In genomic region chr9:129038109-129038852, GRCh38 we compare ENCODE assay signal across 8 cellular contexts. TPM values are rescaled to one million over a fixed set of nuclear protein-coding genes. Genes with fewer than 3 reads are reported as not detected.
A peak's percentile ranks its signal among the peaks of the same experiment; 100 is the strongest.
DNase-seq lines count a peak whose midpoint lies in the region; ATAC-seq and TF ChIP-seq lines count a peak whose summit lies in the region.
"Had no signal": no experiment of that assay in that cellular context is flagged by ENCODE, and none has a peak within 500 bp of the region (broad histone marks: within the 10 kb centered on the region; RNA-seq: fewer than 3 reads in every experiment).

No MANE protein-coding gene starts in this region.

- no peak overlapping the region for H3K4me3 ChIP-seq in hepatocyte

- no peak overlapping the region for H2AFZ ChIP-seq in hepatocyte

- no peaks in the 10 kb centered on the region for H3K9me3 ChIP-seq in hepatocyte (ENCODE audit: low read depth)

- H3K36me3 Mint-ChIP-seq in IgD-negative memory B cell = peaks cover 5% of the 10 kb centered on the region
- peaks cover 6% of the 10 kb centered on the region for H3K36me3 Mint-ChIP-seq in activated naive CD8-positive, alpha-beta T cell treated with anti-CD3 and anti-CD28 coated beads, Interleukin-2, amount 10 ng/mL, durations not matched to agents 7 days and 5 days

- no peak overlapping the region for H3K27ac Mint-ChIP-seq in IgD-negative memory B cell
- peak overlapping the region; percentile 30 for H3K27ac Mint-ChIP-seq in activated naive CD8-positive, alpha-beta T cell treated with anti-CD3 and anti-CD28 coated beads, Interleukin-2, amount 10 ng/mL, durations not matched to agents 7 days and 5 days
- H3K27ac Mint-ChIP-seq in stimulated activated naive CD8-positive, alpha-beta T cell treated with anti-CD3 and anti-CD28 coated beads, Interleukin-15, amount 100 ng/mL, for 72 hours = peak overlapping the region in 1 of 2 donors; percentile 55

- H3K4me1 ChIP-seq in hepatocyte (ENCODE audit: insufficient read depth) = peaks cover 16% of the 10 kb centered on the region

- no peak for DNase-seq in activated naive CD8-positive, alpha-beta T cell treated with anti-CD3 and anti-CD28 coated beads, Interleukin-2, amount 10 ng/mL, durations not matched to agents 7 days and 5 days
- DNase-seq in hepatocyte (ENCODE audit: low spot score) (no peak), globus pallidus (ENCODE audit: low spot score) (no peak)
- DNase-seq in stimulated activated naive CD8-positive, alpha-beta T cell treated with anti-CD3 and anti-CD28 coated beads, Interleukin-15, amount 100 ng/mL, for 72 hours = no peak
- no peak for DNase-seq in activated CD8-positive, alpha-beta memory T cell treated with anti-CD3 and anti-CD28 coated beads, Interleukin-2, amount 50 U/mL, for 48 hours
- DNase-seq: NCI-H526 treated with DMSO at 0.1 percent for 48 hours had no signal

- H3K9me3 Mint-ChIP-seq in IgD-negative memory B cell = no peaks in the 10 kb centered on the region
- H3K9me3 Mint-ChIP-seq in activated naive CD8-positive, alpha-beta T cell treated with anti-CD3 and anti-CD28 coated beads, Interleukin-2, amount 10 ng/mL, durations not matched to agents 7 days and 5 days = no peaks in the 10 kb centered on the region
- H3K9me3 Mint-ChIP-seq in stimulated activated naive CD8-positive, alpha-beta T cell treated with anti-CD3 and anti-CD28 coated beads, Interleukin-15, amount 100 ng/mL, for 72 hours = no peaks in the 10 kb centered on the region

- peak overlapping the region; percentile 66 to 97 (median 94) for H3K4me3 Mint-ChIP-seq in IgD-negative memory B cell
- H3K4me3 Mint-ChIP-seq in activated naive CD8-positive, alpha-beta T cell treated with anti-CD3 and anti-CD28 coated beads, Interleukin-2, amount 10 ng/mL, durations not matched to agents 7 days and 5 days = peak overlapping the region; percentile 95
- H3K4me3 Mint-ChIP-seq in stimulated activated naive CD8-positive, alpha-beta T cell treated with anti-CD3 and anti-CD28 coated beads, Interleukin-15, amount 100 ng/mL, for 72 hours = peak overlapping the region; percentile 86 to 92

- POLR2A ChIA-PET in activated naive CD8-positive, alpha-beta T cell treated with anti-CD3 and anti-CD28 coated beads, Interleukin-2, amount 10 ng/mL, durations not matched to agents 7 days and 5 days (lab: Charles Lee) = interaction anchor here (1.1 kb wide), 2 partner anchors 10 to 30 kb away, joined by 3 to 5 read pairs; partner anchors contain the start of gene SH3GLB2

- ATAC-seq in activated naive CD8-positive, alpha-beta T cell treated with anti-CD3 and anti-CD28 coated beads, Interleukin-2, amount 10 ng/mL, durations not matched to agents 7 days and 5 days (ENCODE audit: low read depth) = no peak
- ATAC-seq in stimulated activated naive CD8-positive, alpha-beta T cell treated with anti-CD3 and anti-CD28 coated beads, Interleukin-15, amount 100 ng/mL, for 72 hours = no peak
- ATAC-seq in HG03039 (IDR thresholded peaks at IDR 0.05; ENCODE audit: unreplicated experiment) = no peak

- peak overlapping the region; percentile 97 for H3K4me2 ChIP-seq in hepatocyte

- no peaks in the 10 kb centered on the region for H3K27me3 Mint-ChIP-seq in IgD-negative memory B cell
- H3K27me3 Mint-ChIP-seq in activated naive CD8-positive, alpha-beta T cell treated with anti-CD3 and anti-CD28 coated beads, Interleukin-2, amount 10 ng/mL, durations not matched to agents 7 days and 5 days = no peaks in the 10 kb centered on the region
- H3K27me3 Mint-ChIP-seq in stimulated activated naive CD8-positive, alpha-beta T cell treated with anti-CD3 and anti-CD28 coated beads, Interleukin-15, amount 100 ng/mL, for 72 hours = no peaks in the 10 kb centered on the region

- H3K4me1 Mint-ChIP-seq in IgD-negative memory B cell = peaks cover 11 to 22% (median 19%) of the 10 kb centered on the region in 3 donors
- peaks cover 17% of the 10 kb centered on the region for H3K4me1 Mint-ChIP-seq in activated naive CD8-positive, alpha-beta T cell treated with anti-CD3 and anti-CD28 coated beads, Interleukin-2, amount 10 ng/mL, durations not matched to agents 7 days and 5 days
- H3K4me1 Mint-ChIP-seq in stimulated activated naive CD8-positive, alpha-beta T cell treated with anti-CD3 and anti-CD28 coated beads, Interleukin-15, amount 100 ng/mL, for 72 hours = peaks cover 37% of the 10 kb centered on the region

- H3K27me3 ChIP-seq in hepatocyte = no peaks in the 10 kb centered on the region

- no peak for TF ChIP-seq CTCF in hepatocyte (IDR thresholded peaks at IDR 0.05; ENCODE audit: poor library complexity)

- peaks cover 39% of the 10 kb centered on the region for H3K79me2 ChIP-seq in hepatocyte

- H3K27ac ChIP-seq in hepatocyte = no peak overlapping the region

- no peaks in the 10 kb centered on the region for H3K36me3 ChIP-seq in hepatocyte (replicated peaks; ENCODE audit: insufficient read depth, low read depth)

- WGBS in hepatocyte (ENCODE audit: low lambda C conversion rate, missing lambda C conversion rate) = 93% methylated on average over 8 of the region's 8 CpGs

- H4K20me1 ChIP-seq in hepatocyte (ENCODE audit: insufficient read depth, poor library complexity, severe bottlenecking) = no peaks in the 10 kb centered on the region

- no peaks in the 10 kb centered on the region for H3K9me2 ChIP-seq in hepatocyte (replicated peaks; ENCODE audit: insufficient read depth)

RNA-seq across cellular contexts. Expression of gene MIGA2, which starts 1.9 kb away (rescaled TPM):
- polyA plus RNA-seq in IgD-negative memory B cell (11.4 TPM), hepatocyte (23.4 and 33.3 TPM in 2 replicates)
- total RNA-seq in activated naive CD8-positive, alpha-beta T cell treated with anti-CD3 and anti-CD28 coated beads, Interleukin-2, amount 10 ng/mL, durations not matched to agents 7 days and 5 days = 10 to 100 TPM; 62.1 to 66.0 TPM
- 16.8 and 29.5 TPM in 2 replicates for total RNA-seq in hepatocyte

RNA-seq across cellular contexts. Expression of gene SH3GLB2, which starts 10.2 kb away (rescaled TPM):
- 27.7 TPM for polyA plus RNA-seq in IgD-negative memory B cell
- total RNA-seq in activated naive CD8-positive, alpha-beta T cell treated with anti-CD3 and anti-CD28 coated beads, Interleukin-2, amount 10 ng/mL, durations not matched to agents 7 days and 5 days = 100 to 1,000 TPM in 1 of 2 experiments, 10 to 100 TPM in 1; 98.7 to 104 TPM
- 68.3 and 85.4 TPM in 2 replicates for total RNA-seq in hepatocyte
- 124 and 189 TPM in 2 replicates for polyA plus RNA-seq in hepatocyte

RNA-seq across cellular contexts. Expression of gene DOLPP1, which starts 42.6 kb away (rescaled TPM):
- polyA plus RNA-seq in IgD-negative memory B cell = 7.4 TPM
- total RNA-seq in activated naive CD8-positive, alpha-beta T cell treated with anti-CD3 and anti-CD28 coated beads, Interleukin-2, amount 10 ng/mL, durations not matched to agents 7 days and 5 days = 10 to 100 TPM; 17.4 to 21.6 TPM
- 16.2 and 23.8 TPM in 2 replicates for total RNA-seq in hepatocyte
- 17.2 and 20.6 TPM in 2 replicates for polyA plus RNA-seq in hepatocyte
